Comparison of ENCODE assay signal across 1 cellular context in the genomic region with DNA sequence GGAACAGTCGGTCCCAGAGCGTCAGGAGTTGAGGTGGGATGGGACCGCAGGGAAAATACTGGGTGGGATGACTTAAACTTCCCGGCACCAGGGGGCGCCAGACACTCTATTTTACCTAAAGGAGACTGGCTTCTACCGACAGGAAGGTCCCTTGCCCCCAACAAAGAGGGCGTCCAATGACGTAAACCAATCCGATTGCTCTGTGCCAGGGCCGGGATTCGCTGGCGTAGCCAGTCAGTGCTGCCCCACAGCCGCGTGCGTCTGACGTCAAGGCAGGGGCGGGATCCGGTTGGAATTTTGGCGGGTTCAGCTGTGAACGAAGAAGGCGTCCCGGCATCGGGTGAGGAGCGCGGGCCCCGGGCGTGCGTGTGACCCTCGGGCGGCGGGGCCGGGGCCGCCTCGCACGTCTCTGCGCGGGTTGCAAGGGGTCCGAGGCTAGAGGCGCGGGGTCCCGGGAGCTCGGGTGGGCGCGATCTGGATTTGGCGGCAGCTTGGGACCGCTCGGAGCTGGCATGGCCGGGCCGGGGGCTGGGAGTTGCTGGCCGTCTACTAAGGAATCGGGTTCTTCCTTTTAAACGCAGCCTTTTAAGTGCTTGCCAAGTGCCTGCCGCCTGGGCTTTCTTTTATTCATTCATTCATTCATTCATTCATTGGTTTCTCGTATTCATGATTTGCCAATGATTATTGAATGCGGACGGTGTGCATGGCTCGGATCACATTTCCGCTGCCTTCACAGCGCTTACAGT.
TF ChIP-seq lines count a peak whose summit lies in the region.

A gene (plus strand): TSS at position 292 of the 746 bp plus-strand sequence. CDS start 2,645 bp downstream, outside the sequence.

TF ChIP-seq in K562, 482 proteins besides CTCF, POLR2A, EP300 and RAD21 (continued from another document and continues in another):
- TF ChIP-seq, protein P1, sequence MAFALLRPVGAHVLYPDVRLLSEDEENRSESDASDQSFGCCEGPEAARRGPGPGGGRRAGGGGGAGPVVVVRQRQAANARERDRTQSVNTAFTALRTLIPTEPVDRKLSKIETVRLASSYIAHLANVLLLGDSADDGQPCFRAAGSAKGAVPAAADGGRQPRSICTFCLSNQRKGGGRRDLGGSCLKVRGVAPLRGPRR (CRISPR knock-in tag; IDR thresholded peaks at IDR 0.05), result no peak
- TF ChIP-seq, protein P2, sequence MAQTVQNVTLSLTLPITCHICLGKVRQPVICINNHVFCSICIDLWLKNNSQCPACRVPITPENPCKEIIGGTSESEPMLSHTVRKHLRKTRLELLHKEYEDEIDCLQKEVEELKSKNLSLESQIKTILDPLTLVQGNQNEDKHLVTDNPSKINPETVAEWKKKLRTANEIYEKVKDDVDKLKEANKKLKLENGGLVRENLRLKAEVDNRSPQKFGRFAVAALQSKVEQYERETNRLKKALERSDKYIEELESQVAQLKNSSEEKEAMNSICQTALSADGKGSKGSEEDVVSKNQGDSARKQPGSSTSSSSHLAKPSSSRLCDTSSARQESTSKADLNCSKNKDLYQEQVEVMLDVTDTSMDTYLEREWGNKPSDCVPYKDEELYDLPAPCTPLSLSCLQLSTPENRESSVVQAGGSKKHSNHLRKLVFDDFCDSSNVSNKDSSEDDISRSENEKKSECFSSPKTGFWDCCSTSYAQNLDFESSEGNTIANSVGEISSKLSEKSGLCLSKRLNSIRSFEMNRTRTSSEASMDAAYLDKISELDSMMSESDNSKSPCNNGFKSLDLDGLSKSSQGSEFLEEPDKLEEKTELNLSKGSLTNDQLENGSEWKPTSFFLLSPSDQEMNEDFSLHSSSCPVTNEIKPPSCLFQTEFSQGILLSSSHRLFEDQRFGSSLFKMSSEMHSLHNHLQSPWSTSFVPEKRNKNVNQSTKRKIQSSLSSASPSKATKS (CRISPR knock-in tag; IDR thresholded peaks at IDR 0.05), result no peak
- TF ChIP-seq MAFK (IDR thresholded peaks at IDR 0.05; ENCODE audit: low read length) (no peak), NFRKB (IDR thresholded peaks at IDR 0.05; ENCODE audit: low read depth) (no peak), TBL1XR1 (IDR thresholded peaks at IDR 0.05; ENCODE audit: low read length in 2 of 2) (peak in 1 of 2 experiments; percentile 76; a peak in 1 of 4 replicates), ZNF77 (CRISPR knock-in tag; IDR thresholded peaks at IDR 0.05) (no peak), SREBF1 (IDR thresholded peaks at IDR 0.05; ENCODE audit: borderline replicate concordance, low read depth, low read length) (no peak), BCOR (IDR thresholded peaks at IDR 0.05) (no peak), MED1 (CRISPR knock-in tag; IDR thresholded peaks at IDR 0.05; ENCODE audit: borderline replicate concordance) (no peak), PTBP1 (IDR thresholded peaks at IDR 0.05; ENCODE audit: low read depth, low read length) (no peak), CREBBP (IDR thresholded peaks at IDR 0.05; ENCODE audit: low read depth, low read length) (no peak), CREB1 (IDR thresholded peaks at IDR 0.05) (peak; percentile 93), CREB1 (CRISPR knock-in tag; IDR thresholded peaks at IDR 0.05) (peak; percentile 95), POLR2AphosphoS5 (IDR thresholded peaks at IDR 0.05; ENCODE audit: control insufficient read depth, insufficient read depth, low read depth, low read length) (0 out of 2 replicates have a peak, but pooled peaks have one; percentile 57), HNRNPL (IDR thresholded peaks at IDR 0.05; ENCODE audit: low read depth, low read length) (0 out of 2 replicates have a peak, but pooled peaks have one; percentile 25), CBX5 (IDR thresholded peaks at IDR 0.05; ENCODE audit: borderline replicate concordance, low read depth) (no peak), PYGO2 (tag; IDR thresholded peaks at IDR 0.05) (no peak), GTF2E2 (tag; IDR thresholded peaks at IDR 0.05) (no peak; the same call in 1 of the 2 replicates), SMAD2 (IDR thresholded peaks at IDR 0.05; ENCODE audit: low read depth, low read length) (no peak), JUND (IDR thresholded peaks at IDR 0.05; ENCODE audit: borderline replicate concordance, low read depth, low read length) (peak; percentile 71), JUND (tag; IDR thresholded peaks at IDR 0.05; ENCODE audit: borderline replicate concordance, low read depth, low read length) (peak; percentile 75; the same call in 2 of the 3 replicates), ZNF140 (CRISPR knock-in tag; IDR thresholded peaks at IDR 0.05) (no peak), CBX1 (IDR thresholded peaks at IDR 0.05; ENCODE audit: low read depth) (no peak), ZNF354B (CRISPR knock-in tag; IDR thresholded peaks at IDR 0.05) (no peak), SAP30 (IDR thresholded peaks at IDR 0.05; ENCODE audit: borderline replicate concordance, insufficient read depth, low read depth, low read length, poor library complexity, severe bottlenecking) (peak; percentile 99), MCM3 (IDR thresholded peaks at IDR 0.05) (no peak), ZZZ3 (IDR thresholded peaks at IDR 0.05) (no peak), KLF10 (CRISPR knock-in tag; IDR thresholded peaks at IDR 0.05) (no peak), ZFP30 (CRISPR knock-in tag; IDR thresholded peaks at IDR 0.05; ENCODE audit: borderline replicate concordance) (no peak), TAF15 (IDR thresholded peaks at IDR 0.05; ENCODE audit: low read depth, low read length) (no peak), RAD51 (IDR thresholded peaks at IDR 0.05; ENCODE audit: borderline replicate concordance, low read depth) (no peak), NFIC (IDR thresholded peaks at IDR 0.05) (peak; percentile 55), POLR2B (IDR thresholded peaks at IDR 0.05; ENCODE audit: low read depth, partially characterized antibody) (no peak), TEAD2 (tag; IDR thresholded peaks at IDR 0.05) (no peak), IFI16 (CRISPR knock-in tag; IDR thresholded peaks at IDR 0.05) (no peak), CAMTA2 (CRISPR knock-in tag; conservative IDR thresholded peaks at IDR 0.05) (no peak), BDP1 (IDR thresholded peaks at IDR 0.05; ENCODE audit: insufficient read depth, insufficient read length) (no peak), NFE2L1 (tag; IDR thresholded peaks at IDR 0.05; ENCODE audit: borderline replicate concordance, low read depth) (no peak), PHF21A (IDR thresholded peaks at IDR 0.05; ENCODE audit: borderline replicate concordance, low read depth) (no peak), XRCC4 (IDR thresholded peaks at IDR 0.05; ENCODE audit: extremely low read depth, insufficient read depth, insufficient read length) (no peak), ARNT (IDR thresholded peaks at IDR 0.05) (peak in 1 of 2 experiments; percentile 28; a peak in 1 of 4 replicates), ZNF778 (CRISPR knock-in tag; IDR thresholded peaks at IDR 0.05) (no peak), CHD2 (IDR thresholded peaks at IDR 0.05; ENCODE audit: low read depth, low read length) (no peak), TOE1 (IDR thresholded peaks at IDR 0.05; ENCODE audit: borderline replicate concordance) (no peak), TOE1 (CRISPR knock-in tag; IDR thresholded peaks at IDR 0.05; ENCODE audit: borderline replicate concordance, low read depth) (no peak), HOXB6 (CRISPR knock-in tag; IDR thresholded peaks at IDR 0.05; ENCODE audit: borderline replicate concordance) (no peak), HMG20B (CRISPR knock-in tag; IDR thresholded peaks at IDR 0.05) (no peak), FOXK2 (conservative IDR thresholded peaks at IDR 0.05 in 1 of 2, IDR thresholded peaks at IDR 0.05 in 1 of 2; ENCODE audit: low read depth in 2 of 2) (0 out of 4 replicates have a peak, but pooled peaks of 1 of the 2 experiments have one; percentile 28), ZFX (CRISPR knock-in tag; IDR thresholded peaks at IDR 0.05) (no peak)
- TF ChIP-seq, protein P3, sequence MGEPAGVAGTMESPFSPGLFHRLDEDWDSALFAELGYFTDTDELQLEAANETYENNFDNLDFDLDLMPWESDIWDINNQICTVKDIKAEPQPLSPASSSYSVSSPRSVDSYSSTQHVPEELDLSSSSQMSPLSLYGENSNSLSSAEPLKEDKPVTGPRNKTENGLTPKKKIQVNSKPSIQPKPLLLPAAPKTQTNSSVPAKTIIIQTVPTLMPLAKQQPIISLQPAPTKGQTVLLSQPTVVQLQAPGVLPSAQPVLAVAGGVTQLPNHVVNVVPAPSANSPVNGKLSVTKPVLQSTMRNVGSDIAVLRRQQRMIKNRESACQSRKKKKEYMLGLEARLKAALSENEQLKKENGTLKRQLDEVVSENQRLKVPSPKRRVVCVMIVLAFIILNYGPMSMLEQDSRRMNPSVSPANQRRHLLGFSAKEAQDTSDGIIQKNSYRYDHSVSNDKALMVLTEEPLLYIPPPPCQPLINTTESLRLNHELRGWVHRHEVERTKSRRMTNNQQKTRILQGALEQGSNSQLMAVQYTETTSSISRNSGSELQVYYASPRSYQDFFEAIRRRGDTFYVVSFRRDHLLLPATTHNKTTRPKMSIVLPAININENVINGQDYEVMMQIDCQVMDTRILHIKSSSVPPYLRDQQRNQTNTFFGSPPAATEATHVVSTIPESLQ (CRISPR knock-in tag; IDR thresholded peaks at IDR 0.05), result no peak
- TF ChIP-seq, protein P4, sequence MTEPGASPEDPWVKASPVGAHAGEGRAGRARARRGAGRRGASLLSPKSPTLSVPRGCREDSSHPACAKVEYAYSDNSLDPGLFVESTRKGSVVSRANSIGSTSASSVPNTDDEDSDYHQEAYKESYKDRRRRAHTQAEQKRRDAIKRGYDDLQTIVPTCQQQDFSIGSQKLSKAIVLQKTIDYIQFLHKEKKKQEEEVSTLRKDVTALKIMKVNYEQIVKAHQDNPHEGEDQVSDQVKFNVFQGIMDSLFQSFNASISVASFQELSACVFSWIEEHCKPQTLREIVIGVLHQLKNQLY (CRISPR knock-in tag; conservative IDR thresholded peaks at IDR 0.05), result no peak
- TF ChIP-seq, protein P5, sequence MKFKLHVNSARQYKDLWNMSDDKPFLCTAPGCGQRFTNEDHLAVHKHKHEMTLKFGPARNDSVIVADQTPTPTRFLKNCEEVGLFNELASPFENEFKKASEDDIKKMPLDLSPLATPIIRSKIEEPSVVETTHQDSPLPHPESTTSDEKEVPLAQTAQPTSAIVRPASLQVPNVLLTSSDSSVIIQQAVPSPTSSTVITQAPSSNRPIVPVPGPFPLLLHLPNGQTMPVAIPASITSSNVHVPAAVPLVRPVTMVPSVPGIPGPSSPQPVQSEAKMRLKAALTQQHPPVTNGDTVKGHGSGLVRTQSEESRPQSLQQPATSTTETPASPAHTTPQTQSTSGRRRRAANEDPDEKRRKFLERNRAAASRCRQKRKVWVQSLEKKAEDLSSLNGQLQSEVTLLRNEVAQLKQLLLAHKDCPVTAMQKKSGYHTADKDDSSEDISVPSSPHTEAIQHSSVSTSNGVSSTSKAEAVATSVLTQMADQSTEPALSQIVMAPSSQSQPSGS (CRISPR knock-in tag; IDR thresholded peaks at IDR 0.05), result no peak
- TF ChIP-seq, protein P6, sequence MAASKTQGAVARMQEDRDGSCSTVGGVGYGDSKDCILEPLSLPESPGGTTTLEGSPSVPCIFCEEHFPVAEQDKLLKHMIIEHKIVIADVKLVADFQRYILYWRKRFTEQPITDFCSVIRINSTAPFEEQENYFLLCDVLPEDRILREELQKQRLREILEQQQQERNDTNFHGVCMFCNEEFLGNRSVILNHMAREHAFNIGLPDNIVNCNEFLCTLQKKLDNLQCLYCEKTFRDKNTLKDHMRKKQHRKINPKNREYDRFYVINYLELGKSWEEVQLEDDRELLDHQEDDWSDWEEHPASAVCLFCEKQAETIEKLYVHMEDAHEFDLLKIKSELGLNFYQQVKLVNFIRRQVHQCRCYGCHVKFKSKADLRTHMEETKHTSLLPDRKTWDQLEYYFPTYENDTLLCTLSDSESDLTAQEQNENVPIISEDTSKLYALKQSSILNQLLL (CRISPR knock-in tag; IDR thresholded peaks at IDR 0.05; ENCODE audit: borderline replicate concordance), result no peak
- TF ChIP-seq, protein P7, sequence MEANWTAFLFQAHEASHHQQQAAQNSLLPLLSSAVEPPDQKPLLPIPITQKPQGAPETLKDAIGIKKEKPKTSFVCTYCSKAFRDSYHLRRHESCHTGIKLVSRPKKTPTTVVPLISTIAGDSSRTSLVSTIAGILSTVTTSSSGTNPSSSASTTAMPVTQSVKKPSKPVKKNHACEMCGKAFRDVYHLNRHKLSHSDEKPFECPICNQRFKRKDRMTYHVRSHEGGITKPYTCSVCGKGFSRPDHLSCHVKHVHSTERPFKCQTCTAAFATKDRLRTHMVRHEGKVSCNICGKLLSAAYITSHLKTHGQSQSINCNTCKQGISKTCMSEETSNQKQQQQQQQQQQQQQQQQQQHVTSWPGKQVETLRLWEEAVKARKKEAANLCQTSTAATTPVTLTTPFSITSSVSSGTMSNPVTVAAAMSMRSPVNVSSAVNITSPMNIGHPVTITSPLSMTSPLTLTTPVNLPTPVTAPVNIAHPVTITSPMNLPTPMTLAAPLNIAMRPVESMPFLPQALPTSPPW (CRISPR knock-in tag; IDR thresholded peaks at IDR 0.05), result no peak
- TF ChIP-seq, protein P8, sequence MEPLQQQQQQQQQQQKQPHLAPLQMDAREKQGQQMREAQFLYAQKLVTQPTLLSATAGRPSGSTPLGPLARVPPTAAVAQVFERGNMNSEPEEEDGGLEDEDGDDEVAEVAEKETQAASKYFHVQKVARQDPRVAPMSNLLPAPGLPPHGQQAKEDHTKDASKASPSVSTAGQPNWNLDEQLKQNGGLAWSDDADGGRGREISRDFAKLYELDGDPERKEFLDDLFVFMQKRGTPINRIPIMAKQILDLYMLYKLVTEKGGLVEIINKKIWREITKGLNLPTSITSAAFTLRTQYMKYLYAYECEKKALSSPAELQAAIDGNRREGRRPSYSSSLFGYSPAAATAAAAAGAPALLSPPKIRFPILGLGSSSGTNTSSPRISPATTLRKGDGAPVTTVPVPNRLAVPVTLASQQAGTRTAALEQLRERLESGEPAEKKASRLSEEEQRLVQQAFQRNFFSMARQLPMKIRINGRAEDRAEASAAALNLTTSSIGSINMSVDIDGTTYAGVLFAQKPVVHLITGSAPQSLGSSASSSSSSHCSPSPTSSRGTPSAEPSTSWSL (CRISPR knock-in tag; IDR thresholded peaks at IDR 0.05; ENCODE audit: borderline replicate concordance), result no peak
- TF ChIP-seq, protein P9, sequence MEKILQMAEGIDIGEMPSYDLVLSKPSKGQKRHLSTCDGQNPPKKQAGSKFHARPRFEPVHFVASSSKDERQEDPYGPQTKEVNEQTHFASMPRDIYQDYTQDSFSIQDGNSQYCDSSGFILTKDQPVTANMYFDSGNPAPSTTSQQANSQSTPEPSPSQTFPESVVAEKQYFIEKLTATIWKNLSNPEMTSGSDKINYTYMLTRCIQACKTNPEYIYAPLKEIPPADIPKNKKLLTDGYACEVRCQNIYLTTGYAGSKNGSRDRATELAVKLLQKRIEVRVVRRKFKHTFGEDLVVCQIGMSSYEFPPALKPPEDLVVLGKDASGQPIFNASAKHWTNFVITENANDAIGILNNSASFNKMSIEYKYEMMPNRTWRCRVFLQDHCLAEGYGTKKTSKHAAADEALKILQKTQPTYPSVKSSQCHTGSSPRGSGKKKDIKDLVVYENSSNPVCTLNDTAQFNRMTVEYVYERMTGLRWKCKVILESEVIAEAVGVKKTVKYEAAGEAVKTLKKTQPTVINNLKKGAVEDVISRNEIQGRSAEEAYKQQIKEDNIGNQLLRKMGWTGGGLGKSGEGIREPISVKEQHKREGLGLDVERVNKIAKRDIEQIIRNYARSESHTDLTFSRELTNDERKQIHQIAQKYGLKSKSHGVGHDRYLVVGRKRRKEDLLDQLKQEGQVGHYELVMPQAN (IDR thresholded peaks at IDR 0.05; ENCODE audit: borderline replicate concordance), result peak; percentile 82
